Comparison of ENCODE assay signal across 17 cellular contexts in the genomic region with DNA sequence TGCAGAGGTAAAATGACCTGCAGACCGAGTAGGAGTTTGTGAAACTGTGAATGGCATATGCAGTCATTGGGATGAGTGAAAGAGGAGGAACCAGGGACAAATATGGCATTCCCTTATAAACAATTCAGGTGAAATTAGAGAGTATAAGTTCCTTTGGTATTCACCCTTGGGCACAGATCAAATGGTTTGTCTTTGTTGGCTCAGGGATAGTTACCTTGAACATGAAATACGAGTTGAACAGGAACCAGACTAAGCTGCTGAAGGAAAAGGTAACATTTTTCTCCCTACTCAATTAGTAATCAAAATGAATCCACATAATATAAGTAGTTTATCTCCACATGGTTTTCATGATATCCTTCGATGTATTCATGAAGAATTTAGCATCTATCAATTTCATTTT. TPM values are rescaled to one million over a fixed set of nuclear protein-coding genes. Genes with fewer than 3 reads are reported as not detected.
DNase-seq lines count a peak whose midpoint lies in the region; ATAC-seq and TF ChIP-seq lines count a peak whose summit lies in the region.
"Had no signal": no experiment of that assay in that cellular context is flagged by ENCODE, and none has a peak within 500 bp of the region (broad histone marks: within the 10 kb centered on the region; RNA-seq: fewer than 3 reads in every experiment).

No MANE protein-coding gene starts in this region.

- no peak overlapping the region for H3K4me2 ChIP-seq in mammary epithelial cell (ENCODE audit: insufficient read depth, low read depth, low read length)
- no peak overlapping the region; the same call in 1 of the 2 replicates for H3K4me2 ChIP-seq in PC-3 (ENCODE audit: low read length)
- H3K4me2 ChIP-seq: GM23338 had no signal

- H3K4me3 ChIP-seq in mammary epithelial cell (replicated peaks in 1 of 3; ENCODE audit: insufficient read depth in 1 of 3, low read depth in 2 of 3, low read length in 3 of 3) (no peak overlapping the region), breast epithelium (no peak overlapping the region), PC-3 (ENCODE audit: low read length) (no peak overlapping the region)
- H3K4me3 ChIP-seq: GM23338 had no signal

- H3K36me3 ChIP-seq in mammary epithelial cell (ENCODE audit: insufficient read depth, low read length) (no peaks in the 10 kb centered on the region), breast epithelium (no peaks in the 10 kb centered on the region), PC-3 (ENCODE audit: low read depth, low read length) (no peaks in the 10 kb centered on the region)
- H3K36me3 ChIP-seq: BE2C had no signal

- POLR2A ChIA-PET in PC-3 (lab: Charles Lee; ENCODE audit: unreplicated experiment): no interaction called here

- no peaks in the 10 kb centered on the region for H3K9me2 ChIP-seq in PC-3 (replicated peaks; ENCODE audit: low read length)

- no peaks in the 10 kb centered on the region for H3K9me3 ChIP-seq in mammary epithelial cell (replicated peaks; ENCODE audit: insufficient read depth, low read length)
- no peaks in the 10 kb centered on the region for H3K9me3 ChIP-seq in breast epithelium
- H3K9me3 ChIP-seq in PC-3 (ENCODE audit: low read length): no peaks in the 10 kb centered on the region
- H3K9me3 ChIP-seq: BE2C had no signal

- ATAC-seq in PC-3 (peak; percentile 13; the same call in 1 of the 2 replicates), esophagus mucosa (peak; percentile 77)
- ATAC-seq: GM23338 had no signal

- WGBS in mammary epithelial cell (ENCODE audit: low coverage, missing lambda C conversion rate): 43% methylated on average over 3 of the region's 3 CpGs

- H4K20me1 ChIP-seq in mammary epithelial cell (ENCODE audit: insufficient read depth, low read length) (no peaks in the 10 kb centered on the region), PC-3 (ENCODE audit: low read length) (no peaks in the 10 kb centered on the region)

- dilution Hi-C loops in mammary epithelial cell (cut with HindIII; ENCODE audit: low sequenced_read_pairs): no loop called here

- no peaks in the 10 kb centered on the region for H3K27me3 ChIP-seq in mammary epithelial cell (ENCODE audit: insufficient read depth, low read length)
- no peaks in the 10 kb centered on the region for H3K27me3 ChIP-seq in breast epithelium
- H3K27me3 ChIP-seq in PC-3 (ENCODE audit: low read length): no peaks in the 10 kb centered on the region
- H3K27me3 ChIP-seq: BE2C had no signal

- peak overlapping the region; percentile 44 for H2AFZ ChIP-seq in mammary epithelial cell (ENCODE audit: low read depth, low read length)
- H2AFZ ChIP-seq in PC-3 (ENCODE audit: low read length): no peak overlapping the region

- H3K4me1 ChIP-seq in mammary epithelial cell (ENCODE audit: insufficient read depth, low read length) (no peaks in the 10 kb centered on the region), breast epithelium (no peaks in the 10 kb centered on the region), PC-3 (ENCODE audit: insufficient read depth, low read length) (peaks cover 6% of the 10 kb centered on the region; the same call in 1 of the 2 replicates)
- H3K4me1 ChIP-seq: BE2C had no signal

- no peaks in the 10 kb centered on the region for H3F3A ChIP-seq in PC-3 (ENCODE audit: low read length, unreplicated experiment)

- BruUV-seq in mammary epithelial cell (replicated peaks; lab: Mats Ljungman, UMichigan) (no TSS peak), PC-3 (replicated peaks; lab: Mats Ljungman, UMichigan) (no TSS peak)

- TF ChIP-seq CTCF in mammary epithelial cell (conservative IDR thresholded peaks at IDR 0.05 in 1 of 2, IDR thresholded peaks at IDR 0.05 in 1 of 2; ENCODE audit: extremely low read depth in 1 of 2, insufficient read depth in 1 of 2, low read depth in 1 of 2, low read length in 2 of 2) (no peak), breast epithelium (IDR thresholded peaks at IDR 0.05) (no peak), PC-3 (conservative IDR thresholded peaks at IDR 0.05; ENCODE audit: low read depth, low read length) (no peak)

- H3K9ac ChIP-seq in mammary epithelial cell (ENCODE audit: insufficient read depth, low read length): no peak overlapping the region
- no peak overlapping the region for H3K9ac ChIP-seq in PC-3 (ENCODE audit: low read length)

- CTCF ChIA-PET in mammary epithelial cell (lab: Charles Lee; ENCODE audit: low non-redundant PET): no interaction called here
- CTCF ChIA-PET in PC-3 (lab: Charles Lee): interaction anchor here (0.6 kb wide), 1 partner anchor 533 kb away, joined by 3 read pairs; no protein-coding TSS in a partner anchor

- no peaks in the 10 kb centered on the region for H3K79me2 ChIP-seq in mammary epithelial cell (ENCODE audit: insufficient read depth, low read length)
- no peaks in the 10 kb centered on the region for H3K79me2 ChIP-seq in PC-3 (ENCODE audit: low read length)

- no peak for TF ChIP-seq POLR2A in breast epithelium (IDR thresholded peaks at IDR 0.05)

- intact Hi-C loops in mammary epithelial cell (cut with micrococcal nuclease) (no loop called here), breast epithelium (cut with DNase I; ENCODE audit: low total_unique reads) (loop anchor here (5.0 kb wide), 1 partner anchor 719 kb away; no protein-coding TSS in a partner anchor), PC-3 (cut with micrococcal nuclease) (no loop called here)

- H3K27ac ChIP-seq in mammary epithelial cell (ENCODE audit: insufficient read depth, low read depth, low read length) (no peak overlapping the region), breast epithelium (no peak overlapping the region), PC-3 (ENCODE audit: low read length) (no peak overlapping the region)
- H3K27ac ChIP-seq: HL-60 had no signal

- DNase-seq in mammary epithelial cell: no peak
- DNase-seq in breast epithelium (ENCODE audit: low spot score in 2 of 2): no peak
- DNase-seq in PC-3: peak; percentile 47
- DNase-seq in midbrain (lab: John Stamatoyannopoulos, UW): no peak
- no peak for DNase-seq in EL
- DNase-seq in activated CD8-positive, alpha-beta memory T cell treated with anti-CD3 and anti-CD28 coated beads, Interleukin-2, amount 50 U/mL, for 48 hours: no peak
- DNase-seq: ACHN; BE2C; C1 segment of cervical spinal cord; CD4-positive, CD25-positive, alpha-beta regulatory T cell; CD8-positive, alpha-beta memory T cell; COR-L47; HCEC 1CT had no signal

- in situ Hi-C loops in mammary epithelial cell (cut with MboI; ENCODE audit: low sequenced_read_pairs in 2 of 2): no loop called here

RNA-seq across cellular contexts. Expression of a gene that starts 50.5 kb away (rescaled TPM):
- total RNA-seq in mammary epithelial cell: not detected
- polyA plus RNA-seq in mammary epithelial cell: not detected
- not detected for polyA minus RNA-seq in mammary epithelial cell
- total RNA-seq in breast epithelium: not detected
- not detected in 2 replicates for total RNA-seq in PC-3 (2014; rRNA removed)
- not detected for total RNA-seq in esophagus mucosa
- total RNA-seq: CD4-positive, CD25-positive, alpha-beta regulatory T cell; CD8-positive, alpha-beta memory T cell; HT1080 had no signal
- polyA plus RNA-seq: CD4-positive, CD25-positive, alpha-beta regulatory T cell; CD8-positive, alpha-beta memory T cell had no signal
